ENCODE assay signal across 18 cellular contexts in the genomic region with DNA sequence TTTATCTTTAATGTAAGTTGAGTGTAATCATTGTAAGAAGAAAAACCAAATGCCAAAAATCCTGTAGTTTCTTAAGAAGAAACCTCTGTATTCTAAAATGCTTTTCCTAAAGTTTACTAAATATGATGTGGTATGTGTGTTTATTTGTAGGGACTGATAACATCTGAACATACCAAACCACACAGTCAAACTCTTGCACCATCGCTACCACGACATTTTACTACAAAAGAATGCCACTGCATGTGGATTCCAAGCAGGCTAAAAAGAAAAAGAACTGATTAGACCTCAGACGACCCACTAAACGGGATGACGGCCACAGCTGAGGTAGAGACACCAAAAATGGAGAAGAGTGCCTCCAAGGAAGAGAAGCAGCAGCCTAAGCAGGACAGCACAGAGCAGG. TPM values are rescaled to one million over a fixed set of nuclear protein-coding genes. Genes with fewer than 3 reads are reported as not detected.
DNase-seq lines count a peak whose midpoint lies in the region; ATAC-seq, FAIRE-seq and TF ChIP-seq lines count a peak whose summit lies in the region.
"Had no signal": no experiment of that assay in that cellular context is flagged by ENCODE, and none has a peak within 500 bp of the region (broad histone marks: within the 10 kb centered on the region; RNA-seq: fewer than 3 reads in every experiment).

No MANE protein-coding gene starts in this region.

- H4K91ac ChIP-seq in neuronal stem cell (ENCODE audit: low read depth, low read length, poor library complexity): no peak overlapping the region

- CTCF ChIA-PET in A549 (lab: Yijun Ruan, JAX): interaction anchor here (0.9 kb wide), 1 partner anchor 40 kb away, joined by 3 read pairs; no protein-coding TSS in a partner anchor
- CTCF ChIA-PET in activated CD8-positive, alpha-beta T cell treated with anti-CD3 and anti-CD28 coated beads, Interleukin-2, amount 10 ng/mL, durations not matched to agents 7 days and 5 days (lab: Charles Lee): no interaction called here

- H3K4me1 Mint-ChIP-seq in activated CD8-positive, alpha-beta T cell treated with anti-CD3 and anti-CD28 coated beads, Interleukin-2, amount 10 ng/mL, durations not matched to agents 7 days and 5 days (ENCODE audit: low read depth): no peaks in the 10 kb centered on the region

- no peak overlapping the region for H3K9ac ChIP-seq in neuronal stem cell (ENCODE audit: low read depth, low read length, poor library complexity)

- H3K9me3 ChIP-seq in A549: no peaks in the 10 kb centered on the region
- no peaks in the 10 kb centered on the region for H3K9me3 ChIP-seq in SJSA1 (replicated peaks)
- H3K9me3 ChIP-seq in neuronal stem cell (replicated peaks in 1 of 2; ENCODE audit: control insufficient read depth in 2 of 2, insufficient read depth in 1 of 2, low read depth in 1 of 2, low read length in 2 of 2): no peaks in the 10 kb centered on the region
- no peaks in the 10 kb centered on the region for H3K9me3 ChIP-seq in mucosa of descending colon
- H3K9me3 ChIP-seq: Caco-2, HAP-1 had no signal

- H3K36me3 Mint-ChIP-seq in activated CD8-positive, alpha-beta T cell treated with anti-CD3 and anti-CD28 coated beads, Interleukin-2, amount 10 ng/mL, durations not matched to agents 7 days and 5 days (ENCODE audit: low read depth): no peaks in the 10 kb centered on the region

- H3K14ac ChIP-seq in neuronal stem cell (ENCODE audit: low read length): no peak overlapping the region

- H3K4me1 ChIP-seq in A549: no peaks in the 10 kb centered on the region
- H3K4me1 ChIP-seq in SJSA1 (replicated peaks): peaks cover 22% of the 10 kb centered on the region
- H3K4me1 ChIP-seq in neuronal stem cell (ENCODE audit: control insufficient read depth in 2 of 2, insufficient read depth in 1 of 2, low read depth in 1 of 2, low read length in 2 of 2): no peaks in the 10 kb centered on the region
- no peaks in the 10 kb centered on the region for H3K4me1 ChIP-seq in mucosa of descending colon (ENCODE audit: low read depth)
- H3K4me1 ChIP-seq: Caco-2 had no signal

- DNase-seq in A549 (ENCODE audit: low read depth in 1 of 2, low spot score in 1 of 2): no peak
- DNase-seq in GM04503 (ENCODE audit: low read depth): peak; percentile 13
- peak in 1 of 2 experiments; percentile 44 for DNase-seq in SJSA1 (ENCODE audit: low read depth in 1 of 2, low spot score in 2 of 2)
- DNase-seq in fibroblast of pulmonary artery (ENCODE audit: low read depth): peak; percentile 31
- DNase-seq in neuronal stem cell (ENCODE audit: low spot score): no peak
- DNase-seq in NCI-H1694 (lab: John Stamatoyannopoulos, UW): no peak
- no peak for DNase-seq in activated CD8-positive, alpha-beta T cell treated with anti-CD3 and anti-CD28 coated beads, Interleukin-2, amount 10 ng/mL, durations not matched to agents 7 days and 5 days
- DNase-seq in mucosa of descending colon: no peak
- DNase-seq: 8988T; Caco-2; GF-D8; NCI-H1436 treated with DMSO at 0.1 percent for 48 hours; NCI-H2107; NCI-H226; NCI-H69; NK-92 treated with Interleukin-12 subunit alpha and Interleukin-12 subunit beta, amount 100 ng/mL, for 24 hours had no signal

- H3K36me3 ChIP-seq in SJSA1 (no peaks in the 10 kb centered on the region), neuronal stem cell (replicated peaks in 1 of 2; ENCODE audit: control insufficient read depth in 2 of 2, insufficient read depth in 2 of 2, low read length in 2 of 2) (no peaks in the 10 kb centered on the region), mucosa of descending colon (ENCODE audit: low read depth) (no peaks in the 10 kb centered on the region)
- H3K36me3 ChIP-seq: HAP-1 had no signal

- H2AFZ ChIP-seq in neuronal stem cell (ENCODE audit: low read length): no peak overlapping the region

- no peak for TF ChIP-seq POLR2A in A549 (IDR thresholded peaks at IDR 0.05; ENCODE audit: low read length)

- POLR2A ChIA-PET in A549 (lab: Yijun Ruan, JAX): no interaction called here
- POLR2A ChIA-PET in activated CD8-positive, alpha-beta T cell treated with anti-CD3 and anti-CD28 coated beads, Interleukin-2, amount 10 ng/mL, durations not matched to agents 7 days and 5 days (lab: Charles Lee): no interaction called here

- TF ChIP-seq RAD21 in A549 (conservative IDR thresholded peaks at IDR 0.05 in 1 of 2, IDR thresholded peaks at IDR 0.05 in 1 of 2): no peak

- 12% methylated on average over 5 of the region's 5 CpGs for WGBS in A549 (ENCODE audit: missing lambda C conversion rate)
- WGBS in neuronal stem cell (ENCODE audit: extremely low coverage in 2 of 2, insufficient read length in 2 of 2, insufficient replicate concordance in 1 of 2), 2 donors: no CpG with 5 or more reads among the region's 5 CpGs

- H3K4ac ChIP-seq in neuronal stem cell (ENCODE audit: low read length): no peak overlapping the region

- no peaks in the 10 kb centered on the region for H3K79me1 ChIP-seq in neuronal stem cell (ENCODE audit: low read depth, low read length)

- ATAC-seq in A549: no peak
- no peak for ATAC-seq in activated CD8-positive, alpha-beta T cell treated with anti-CD3 and anti-CD28 coated beads, Interleukin-2, amount 10 ng/mL, durations not matched to agents 7 days and 5 days
- no peak for ATAC-seq in mucosa of descending colon

- H3K4me3 ChIP-seq in A549 (no peak overlapping the region), SJSA1 (no peak overlapping the region), fibroblast of pulmonary artery (replicated peaks; ENCODE audit: low read depth, low read length) (no peak overlapping the region), neuronal stem cell (ENCODE audit: low read length in 2 of 2) (no peak overlapping the region), mucosa of descending colon (no peak overlapping the region)
- H3K4me3 ChIP-seq: HAP-1, SK-N-MC had no signal

- no peak overlapping the region for H3K4me3 Mint-ChIP-seq in activated CD8-positive, alpha-beta T cell treated with anti-CD3 and anti-CD28 coated beads, Interleukin-2, amount 10 ng/mL, durations not matched to agents 7 days and 5 days

- intact Hi-C loops in mucosa of descending colon (cut with DNase I, micrococcal nuclease): no loop called here

- no peak overlapping the region for H2BK15ac ChIP-seq in neuronal stem cell (ENCODE audit: low read length)

- H3K9me3 Mint-ChIP-seq in activated CD8-positive, alpha-beta T cell treated with anti-CD3 and anti-CD28 coated beads, Interleukin-2, amount 10 ng/mL, durations not matched to agents 7 days and 5 days (ENCODE audit: insufficient read depth): no peaks in the 10 kb centered on the region

- H2BK5ac ChIP-seq in neuronal stem cell (ENCODE audit: low read length): no peak overlapping the region

- no peak overlapping the region for H2AK5ac ChIP-seq in neuronal stem cell (ENCODE audit: low read depth, low read length)

- no peak overlapping the region for H2BK120ac ChIP-seq in neuronal stem cell (ENCODE audit: low read depth, low read length)

- H4K8ac ChIP-seq in neuronal stem cell (ENCODE audit: low read depth, low read length): no peak overlapping the region

- no peak overlapping the region for H2BK12ac ChIP-seq in neuronal stem cell (ENCODE audit: low read length)

- H3K18ac ChIP-seq in neuronal stem cell (ENCODE audit: low read length): no peak overlapping the region

- TF ChIP-seq CTCF in A549 (IDR thresholded peaks at IDR 0.05): no peak
- no peak for TF ChIP-seq CTCF in fibroblast of pulmonary artery (IDR thresholded peaks at IDR 0.05; ENCODE audit: low read length, missing control alignments)
- no peak for TF ChIP-seq CTCF in mucosa of descending colon (IDR thresholded peaks at IDR 0.05)

- H3K27me3 Mint-ChIP-seq in activated CD8-positive, alpha-beta T cell treated with anti-CD3 and anti-CD28 coated beads, Interleukin-2, amount 10 ng/mL, durations not matched to agents 7 days and 5 days (ENCODE audit: low read depth): no peaks in the 10 kb centered on the region

- H3K23ac ChIP-seq in neuronal stem cell (ENCODE audit: low read depth, low read length, poor library complexity): no peak overlapping the region

- H3K27ac ChIP-seq in A549: no peak overlapping the region
- H3K27ac ChIP-seq in SJSA1: 0 out of 2 replicates have a peak overlapping the region, but pooled peaks have one; percentile 29
- no peak overlapping the region for H3K27ac ChIP-seq in neuronal stem cell (replicated peaks; ENCODE audit: low read length)
- H3K27ac ChIP-seq: SK-N-MC had no signal

- FAIRE-seq in A549 (lab: Jason Lieb, UNC): peak; percentile 7

- H3K27me3 ChIP-seq in SJSA1 (replicated peaks): no peaks in the 10 kb centered on the region
- H3K27me3 ChIP-seq in neuronal stem cell (ENCODE audit: control insufficient read depth in 3 of 3, insufficient read depth in 3 of 3, low read depth in 1 of 3, low read length in 3 of 3): peaks cover 0 to 4% (median 0%) of the 10 kb centered on the region in 3 experiments

- H3K4me2 ChIP-seq in A549 (no peak overlapping the region), neuronal stem cell (ENCODE audit: insufficient read depth, low read length, poor library complexity, severe bottlenecking) (no peak overlapping the region)

- H3K27ac Mint-ChIP-seq in activated CD8-positive, alpha-beta T cell treated with anti-CD3 and anti-CD28 coated beads, Interleukin-2, amount 10 ng/mL, durations not matched to agents 7 days and 5 days: no peak overlapping the region

- TF ChIP-seq EP300 in A549 (IDR thresholded peaks at IDR 0.05): no peak

TF ChIP-seq in A549, 52 proteins besides CTCF, POLR2A, EP300 and RAD21 (continues in another document):
- TF ChIP-seq JUNB (IDR thresholded peaks at IDR 0.05) (no peak), ESRRA (IDR thresholded peaks at IDR 0.05; ENCODE audit: borderline replicate concordance, low read length) (no peak), CHD2 (IDR thresholded peaks at IDR 0.05; ENCODE audit: low read length, partially characterized antibody) (no peak), RFX5 (IDR thresholded peaks at IDR 0.05) (no peak)

RNA-seq across cellular contexts. Expression of gene LAS1L, which starts 46.1 kb away (rescaled TPM):
- polyA plus RNA-seq in A549 (2011; rRNA removed): 59.3 and 67.7 TPM in 2 replicates
- 86.7 and 92.7 TPM in 2 replicates for polyA plus RNA-seq in A549 (2012; cell fraction: cytosol; rRNA removed)
- 80.3 and 82.4 TPM in 2 replicates for polyA plus RNA-seq in A549 (2012; cell fraction: nucleus; rRNA removed)
- polyA plus RNA-seq in A549 (2017; fragmentation: RNase III; extraction: RNeasy Plus Mini Kit Qiagen cat#74134 plus additional on column Dnase treatment): 70.9 to 75.8 TPM (median 72.0 TPM) in 3 replicates
- polyA minus RNA-seq in A549 (2011; rRNA and poly(A)+ RNA removed): 36.7 and 54.7 TPM in 2 replicates
- 40.4 and 43.8 TPM in 2 replicates for total RNA-seq in SJSA1 (2014; rRNA removed; shearing (Covaris generic))
- polyA plus RNA-seq in neuronal stem cell (2013, experiment 1 of 2): 28.4 TPM
- polyA plus RNA-seq in neuronal stem cell (2013, experiment 2 of 2): 26.8 TPM
- total RNA-seq in activated CD8-positive, alpha-beta T cell treated with anti-CD3 and anti-CD28 coated beads, Interleukin-2, amount 10 ng/mL, durations not matched to agents 7 days and 5 days: 10 to 100 TPM; 50.6 to 51.4 TPM
- total RNA-seq in mucosa of descending colon: 10 to 100 TPM; 17.2 to 31.1 (median 23.6) TPM

Comparison
In these comparisons a context has a peak if more than half of its experiments do, and no peak if none do; other contexts are left out.
1. DNase-seq: peak in GM04503 (single experiment) and fibroblast of pulmonary artery (single experiment); none in A549 (0 of 2), neuronal stem cell (single experiment), NCI-H1694 (single experiment), activated CD8-positive, alpha-beta T cell treated with anti-CD3 and anti-CD28 coated beads, Interleukin-2, amount 10 ng/mL, durations not matched to agents 7 days and 5 days (single experiment) and mucosa of descending colon (0 of 3).